ENCODE assay signal across 16 cellular contexts in genomic region chr19:44775676-44776240, GRCh38. TPM values are rescaled to one million over a fixed set of nuclear protein-coding genes. Genes with fewer than 3 reads are reported as not detected.
DNase-seq lines count a peak whose midpoint lies in the region; ATAC-seq, FAIRE-seq and TF ChIP-seq lines count a peak whose summit lies in the region.
"Had no signal": no experiment of that assay in that cellular context is flagged by ENCODE, and none has a peak within 500 bp of the region (broad histone marks: within the 10 kb centered on the region; RNA-seq: fewer than 3 reads in every experiment).

No MANE protein-coding gene starts in this region.

- no peak overlapping the region for H2BK15ac ChIP-seq in neuronal stem cell (ENCODE audit: low read length)

- WGBS in neuronal stem cell (ENCODE audit: extremely low coverage in 2 of 2, insufficient read length in 2 of 2, insufficient replicate concordance in 1 of 2), 2 donors = no CpG with 5 or more reads among the region's 6 CpGs

- no peaks in the 10 kb centered on the region for H3K36me3 Mint-ChIP-seq in activated T-helper 17 cell treated with anti-CD3 and anti-CD28 coated beads, Interleukin-2, amount 50 U/mL, for 72 hours (ENCODE audit: low read depth)

- ATAC-seq in PC-3 = no peak
- no peak for ATAC-seq in activated T-helper 17 cell treated with anti-CD3 and anti-CD28 coated beads, Interleukin-2, amount 50 U/mL, for 72 hours (replicated peaks)
- ATAC-seq: Panc1 had no signal

- no peak overlapping the region for H3K4me3 Mint-ChIP-seq in activated T-helper 17 cell treated with anti-CD3 and anti-CD28 coated beads, Interleukin-2, amount 50 U/mL, for 72 hours

- no peak for DNase-seq in PC-3
- DNase-seq in epithelial cell of prostate (ENCODE audit: low read depth, low spot score) = no peak
- DNase-seq in neuronal stem cell (ENCODE audit: low spot score) = no peak
- no peak for DNase-seq in RCC 7860 (ENCODE audit: low spot score)
- no peak for DNase-seq in NCI-H2029 (lab: John Stamatoyannopoulos, UW)
- no peak for DNase-seq in stimulated activated CD4-positive, alpha-beta T cell treated with anti-CD3 and anti-CD28 coated beads, Interleukin-4, amount 100 ng/mL, for 1 hour
- DNase-seq: GM23248, KG1, NCI-H1092 treated with DMSO at 0.1 percent for 48 hours, NCI-H1694 treated with DMSO at 0.1 percent for 48 hours, SIG-M5 had no signal

- no peak for TF ChIP-seq CTCF in PC-3 (conservative IDR thresholded peaks at IDR 0.05; ENCODE audit: low read depth, low read length)

- no peak overlapping the region for H2AK5ac ChIP-seq in neuronal stem cell (ENCODE audit: low read depth, low read length)

- H3K36me3 ChIP-seq in PC-3 (ENCODE audit: low read depth, low read length) (no peaks in the 10 kb centered on the region), neuronal stem cell (replicated peaks in 1 of 2; ENCODE audit: control insufficient read depth in 2 of 2, insufficient read depth in 2 of 2, low read length in 2 of 2) (no peaks in the 10 kb centered on the region)
- H3K36me3 ChIP-seq: BLaER1 treated with 17β-estradiol and CSF1 and Interleukin-3, amounts not matched to agents 10 nM and 100 nM had no signal

- H2AFZ ChIP-seq in PC-3 (ENCODE audit: low read length) (no peak overlapping the region), neuronal stem cell (ENCODE audit: low read length) (no peak overlapping the region)
- H2AFZ ChIP-seq: GM23248 had no signal

- peaks cover 28% of the 10 kb centered on the region for H3K79me2 ChIP-seq in PC-3 (ENCODE audit: low read length)

- BruUV-seq in PC-3 (replicated peaks; lab: Mats Ljungman, UMichigan) = TSS peak; percentile 60

- H2BK12ac ChIP-seq in neuronal stem cell (ENCODE audit: low read length) = no peak overlapping the region

- H3K27ac Mint-ChIP-seq in activated T-helper 17 cell treated with anti-CD3 and anti-CD28 coated beads, Interleukin-2, amount 50 U/mL, for 72 hours = no peak overlapping the region

- POLR2A ChIA-PET in PC-3 (lab: Charles Lee; ENCODE audit: unreplicated experiment) = interaction anchor here (0.6 kb wide), 1 partner anchor 71 kb away, joined by 25 read pairs; the partner anchor contains the start of gene NECTIN2

- H3K4me2 ChIP-seq in PC-3 (ENCODE audit: low read length) (peak overlapping the region; percentile 63; the same call in 1 of the 2 replicates), neuronal stem cell (ENCODE audit: insufficient read depth, low read length, poor library complexity, severe bottlenecking) (no peak overlapping the region)
- H3K4me2 ChIP-seq: BLaER1 treated with 17β-estradiol and CSF1 and Interleukin-3, amounts not matched to agents 10 nM and 100 nM had no signal

- no peaks in the 10 kb centered on the region for H4K20me1 ChIP-seq in PC-3 (ENCODE audit: low read length)
- H4K20me1 ChIP-seq: BLaER1 treated with 17β-estradiol and CSF1 and Interleukin-3, amounts not matched to agents 10 nM and 100 nM had no signal

- H3K4ac ChIP-seq in neuronal stem cell (ENCODE audit: low read length) = no peak overlapping the region

- FAIRE-seq in RCC 7860 (lab: Jason Lieb, UNC) = no peak
- FAIRE-seq: GM12891 had no signal

- peaks cover 2% of the 10 kb centered on the region for H3K4me1 Mint-ChIP-seq in activated T-helper 17 cell treated with anti-CD3 and anti-CD28 coated beads, Interleukin-2, amount 50 U/mL, for 72 hours

- H3K27ac ChIP-seq in PC-3 (ENCODE audit: low read length) (peak overlapping the region; percentile 81), epithelial cell of prostate (peak overlapping the region; percentile 99), neuronal stem cell (replicated peaks; ENCODE audit: low read length) (no peak overlapping the region)
- H3K27ac ChIP-seq: BLaER1 treated with 17β-estradiol and CSF1 and Interleukin-3, amounts not matched to agents 10 nM and 100 nM; GM23248 had no signal

- H3K18ac ChIP-seq in neuronal stem cell (ENCODE audit: low read length) = peak overlapping the region; percentile 28

- H3K9me3 ChIP-seq in PC-3 (ENCODE audit: low read length) (no peaks in the 10 kb centered on the region), neuronal stem cell (replicated peaks in 1 of 2; ENCODE audit: control insufficient read depth in 2 of 2, insufficient read depth in 1 of 2, low read depth in 1 of 2, low read length in 2 of 2) (no peaks in the 10 kb centered on the region)
- H3K9me3 ChIP-seq: BLaER1 treated with 17β-estradiol and CSF1 and Interleukin-3, amounts not matched to agents 10 nM and 100 nM had no signal

- no peak overlapping the region for H2BK120ac ChIP-seq in neuronal stem cell (ENCODE audit: low read depth, low read length)

- no peaks in the 10 kb centered on the region for H3K9me3 Mint-ChIP-seq in activated T-helper 17 cell treated with anti-CD3 and anti-CD28 coated beads, Interleukin-2, amount 50 U/mL, for 72 hours

- H3K23ac ChIP-seq in neuronal stem cell (ENCODE audit: low read depth, low read length, poor library complexity) = no peak overlapping the region

- intact Hi-C loops in PC-3 (cut with micrococcal nuclease) = no loop called here

- H3K4me3 ChIP-seq in PC-3 (ENCODE audit: low read length) (no peak overlapping the region), neuronal stem cell (ENCODE audit: low read length in 2 of 2) (no peak overlapping the region)
- H3K4me3 ChIP-seq: BLaER1 treated with 17β-estradiol and CSF1 and Interleukin-3, amounts not matched to agents 10 nM and 100 nM; GM23248 had no signal

- H4K8ac ChIP-seq in neuronal stem cell (ENCODE audit: low read depth, low read length) = no peak overlapping the region

- H3K4me1 ChIP-seq in PC-3 (ENCODE audit: insufficient read depth, low read length) = peaks cover 44% of the 10 kb centered on the region
- H3K4me1 ChIP-seq in neuronal stem cell (ENCODE audit: control insufficient read depth in 2 of 2, insufficient read depth in 1 of 2, low read depth in 1 of 2, low read length in 2 of 2) = peaks cover 0 to 2% of the 10 kb centered on the region in 2 donors

- H3K27me3 ChIP-seq in PC-3 (ENCODE audit: low read length) = no peaks in the 10 kb centered on the region
- peaks cover 0 to 26% (median 6%) of the 10 kb centered on the region in 3 experiments for H3K27me3 ChIP-seq in neuronal stem cell (ENCODE audit: control insufficient read depth in 3 of 3, insufficient read depth in 3 of 3, low read depth in 1 of 3, low read length in 3 of 3)
- H3K27me3 ChIP-seq: BLaER1 treated with 17β-estradiol and CSF1 and Interleukin-3, amounts not matched to agents 10 nM and 100 nM had no signal

- H3F3A ChIP-seq in PC-3 (ENCODE audit: low read length, unreplicated experiment) = no peaks in the 10 kb centered on the region

- H4K91ac ChIP-seq in neuronal stem cell (ENCODE audit: low read depth, low read length, poor library complexity) = no peak overlapping the region

- H2BK5ac ChIP-seq in neuronal stem cell (ENCODE audit: low read length) = no peak overlapping the region

- no peaks in the 10 kb centered on the region for H3K79me1 ChIP-seq in neuronal stem cell (ENCODE audit: low read depth, low read length)

- no peak overlapping the region for H3K14ac ChIP-seq in neuronal stem cell (ENCODE audit: low read length)

- H3K9ac ChIP-seq in PC-3 (ENCODE audit: low read length) (peak overlapping the region; percentile 43), neuronal stem cell (ENCODE audit: low read depth, low read length, poor library complexity) (no peak overlapping the region)
- H3K9ac ChIP-seq: BLaER1 treated with 17β-estradiol and CSF1 and Interleukin-3, amounts not matched to agents 10 nM and 100 nM; GM23248 had no signal

- H3K27me3 Mint-ChIP-seq in activated T-helper 17 cell treated with anti-CD3 and anti-CD28 coated beads, Interleukin-2, amount 50 U/mL, for 72 hours = peaks cover 3% of the 10 kb centered on the region

- CTCF ChIA-PET in PC-3 (lab: Charles Lee) = no interaction called here

- no peaks in the 10 kb centered on the region for H3K9me2 ChIP-seq in PC-3 (replicated peaks; ENCODE audit: low read length)

RNA-seq across cellular contexts. Expression of gene CBLC, which starts 1.9 kb away (rescaled TPM):
- total RNA-seq in PC-3 (2014; rRNA removed) = 25.4 and 26.4 TPM in 2 replicates
- polyA plus RNA-seq in neuronal stem cell (2013, experiment 1 of 2) = 0.42 TPM
- 0.43 TPM for polyA plus RNA-seq in neuronal stem cell (2013, experiment 2 of 2)
- not detected for total RNA-seq in activated T-helper 17 cell treated with anti-CD3 and anti-CD28 coated beads, Interleukin-2, amount 50 U/mL, for 72 hours
- total RNA-seq: GM23248, M059J had no signal
- polyA plus RNA-seq: GM23248 had no signal

RNA-seq across cellular contexts. Expression of gene BCL3, which starts 27.2 kb away (rescaled TPM):
- total RNA-seq in PC-3 (2014; rRNA removed) = 22.9 and 25.5 TPM in 2 replicates
- polyA plus RNA-seq in neuronal stem cell (2013, experiment 1 of 2) = 1.8 TPM
- 1.5 TPM for polyA plus RNA-seq in neuronal stem cell (2013, experiment 2 of 2)
- 10 to 100 TPM; 79.0 to 86.3 TPM for total RNA-seq in activated T-helper 17 cell treated with anti-CD3 and anti-CD28 coated beads, Interleukin-2, amount 50 U/mL, for 72 hours

RNA-seq across cellular contexts. Expression of gene BCAM, which starts 33.1 kb away (rescaled TPM):
- 12.9 and 18.7 TPM in 2 replicates for total RNA-seq in PC-3 (2014; rRNA removed)
- polyA plus RNA-seq in neuronal stem cell (2013, experiment 1 of 2) = 28.4 TPM
- 27.8 TPM for polyA plus RNA-seq in neuronal stem cell (2013, experiment 2 of 2)
- total RNA-seq in activated T-helper 17 cell treated with anti-CD3 and anti-CD28 coated beads, Interleukin-2, amount 50 U/mL, for 72 hours = not detected

Comparison
In these comparisons a context has a peak if more than half of its experiments do, and no peak if none do; other contexts are left out.
1. RNA of gene CBLC, which starts 1.9 kb away (total RNA-seq): 25.4 to 26.4 TPM in PC-3; not detected in activated T-helper 17 cell treated with anti-CD3 and anti-CD28 coated beads, Interleukin-2, amount 50 U/mL, for 72 hours; every median in the first group is over 10 times any median in the second.
2. RNA of gene BCAM, which starts 33.1 kb away (total RNA-seq): 12.9 to 18.7 TPM in PC-3; not detected in activated T-helper 17 cell treated with anti-CD3 and anti-CD28 coated beads, Interleukin-2, amount 50 U/mL, for 72 hours; every median in the first group is over 10 times any median in the second.